ENCODE assay signal across 28 cellular contexts in the genomic region with DNA sequence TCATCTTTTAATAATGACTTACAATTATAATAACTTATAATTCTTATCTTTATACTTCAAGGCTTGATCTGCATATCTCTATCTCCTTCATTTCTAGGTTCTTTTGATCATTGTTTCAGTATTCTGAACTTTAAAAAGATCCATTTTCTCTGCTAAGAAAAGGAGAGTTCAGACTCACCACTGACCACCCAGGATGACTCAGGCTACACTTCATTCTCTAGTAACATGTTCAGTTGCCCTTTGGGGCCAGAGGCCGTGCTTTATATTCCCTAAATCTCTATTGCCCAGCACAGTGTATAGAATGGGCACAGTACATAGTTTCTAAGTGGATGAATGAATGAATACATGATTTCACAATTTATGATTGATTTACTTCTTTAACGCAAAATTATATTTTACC.
"Had no signal": no experiment of that assay in that cellular context is flagged by ENCODE, and none has a peak within 500 bp of the region (broad histone marks: within the 10 kb centered on the region; RNA-seq: fewer than 3 reads in every experiment).

No MANE protein-coding gene starts in this region.

- H3K27ac ChIP-seq: left ventricle myocardium inferior, neural progenitor cell, neutrophil, pancreas, prostate gland, spleen, tibial nerve, uterus had no signal

- H2AFZ ChIP-seq: neural progenitor cell had no signal

- H3K4me3 ChIP-seq: left ventricle myocardium inferior, lung, neural progenitor cell, pancreas, prostate gland, spleen, tibial nerve, uterus had no signal

- H3K36me3 ChIP-seq: neural progenitor cell, neutrophil, pancreas, prostate gland, spleen, tibial nerve, uterus had no signal

- H3K4me1 ChIP-seq: pancreas, prostate gland, uterus had no signal

- H3K9me3 ChIP-seq: left ventricle myocardium inferior, neutrophil, pancreas, prostate gland, spleen, tibial nerve, uterus had no signal

- H3K4me2 ChIP-seq: neural progenitor cell had no signal

- DNase-seq: islet precursor cell; left ventricle myocardium inferior; mesendoderm; naive B cell; natural killer cell; nephron progenitor cell; occipital lobe; pancreas; posterior cingulate gyrus; retina; right cardiac atrium; small intestine; spleen; stimulated activated CD4-positive, alpha-beta T cell treated with anti-CD3 and anti-CD28 coated beads, Interleukin-1b, Interleukin-23, amount 100 ng/mL, for 48 hours; stimulated activated CD4-positive, alpha-beta T cell treated with anti-CD3 and anti-CD28 coated beads, Interleukin-2, amount 100 ng/mL, for 48 hours; stimulated activated CD4-positive, alpha-beta T cell treated with anti-CD3 and anti-CD28 coated beads, Interleukin-4, amount 100 ng/mL, for 4 hours; stimulated activated CD8-positive, alpha-beta memory T cell treated with anti-CD3 and anti-CD28 coated beads, Interleukin-4, amount 100 ng/mL, for 48 hours; stimulated activated naive CD4-positive, alpha-beta T cell treated with Interleukin-2 at 50 U/mL for 16 hours; stimulated activated naive CD8-positive, alpha-beta T cell treated with anti-CD3 and anti-CD28 coated beads, Interleukin-15, amount 100 ng/mL, for 72 hours; substantia nigra; uterus had no signal

- ATAC-seq: natural killer cell; pancreas; right cardiac atrium; sciatic nerve; stimulated activated memory B cell treated with anti-CD40 and anti-IgM and Interleukin-4, amounts not matched to agents 10 μg/mL and 1 μg/mL and 100 μg/mL, for 72 hours; stimulated activated naive CD8-positive, alpha-beta T cell treated with anti-CD3 and anti-CD28 coated beads, Interleukin-15, amount 100 ng/mL, for 72 hours had no signal

- H3K9ac ChIP-seq: neural progenitor cell had no signal

- H3K27me3 ChIP-seq: neural progenitor cell, neutrophil, pancreas, spleen, tibial nerve, uterus had no signal
